ENCODE assay signal across 1 cellular context in genomic region chr9:133802256-133802655, GRCh38.
TF ChIP-seq lines count a peak whose summit lies in the region.

No MANE protein-coding gene starts in this region.

TF ChIP-seq in HEK293, 187 proteins besides CTCF, POLR2A, EP300 and RAD21 (continued from another document):
- no peak for TF ChIP-seq ZNF26 (tag by site-specific recombination; IDR thresholded peaks at IDR 0.05)
- no peak for TF ChIP-seq REPIN1 (tag by site-specific recombination; IDR thresholded peaks at IDR 0.05; ENCODE audit: low read depth)
- TF ChIP-seq ZNF792 (tag by site-specific recombination; IDR thresholded peaks at IDR 0.05) = no peak
- TF ChIP-seq ZSCAN4 (tag by site-specific recombination; IDR thresholded peaks at IDR 0.05) = peak; percentile 63; the same call in 1 of the 2 replicates
- no peak for TF ChIP-seq ZNF19 (tag by site-specific recombination; IDR thresholded peaks at IDR 0.05; ENCODE audit: low read depth)
- no peak for TF ChIP-seq ZNF416 (tag by site-specific recombination; IDR thresholded peaks at IDR 0.05)
